ENCODE assay signal across 19 cellular contexts in the genomic region with DNA sequence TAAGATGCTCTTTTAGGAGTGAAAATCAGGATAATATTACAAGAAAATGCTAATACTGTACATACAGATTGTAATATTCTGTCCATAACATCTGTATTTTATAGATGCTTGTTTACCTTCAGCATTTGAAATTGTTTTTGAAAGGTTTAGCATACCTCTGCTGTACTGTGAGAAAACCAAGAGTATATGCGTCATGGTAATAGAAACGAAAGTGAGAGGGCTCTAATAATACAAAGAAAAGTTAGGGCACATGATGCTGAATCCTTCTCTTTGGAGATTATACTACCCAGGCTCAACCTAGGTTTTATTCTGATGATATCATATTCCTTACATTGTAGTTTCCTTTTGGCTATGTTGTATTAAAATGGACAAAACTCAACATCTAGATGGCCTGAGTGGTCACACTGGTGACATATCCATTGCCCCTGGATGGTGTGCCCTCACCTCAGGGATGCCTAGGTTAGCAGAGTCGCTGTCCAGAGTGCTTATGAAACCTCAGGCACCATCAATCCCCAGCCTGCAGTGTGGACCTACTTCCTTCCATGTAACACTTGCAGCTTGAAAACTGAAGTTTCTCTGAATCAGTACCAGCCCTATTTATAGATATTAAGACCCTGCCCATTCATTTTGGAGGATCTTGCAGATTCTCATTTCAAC.
A peak's percentile ranks its signal among the peaks of the same experiment; 100 is the strongest.
DNase-seq lines count a peak whose midpoint lies in the region; ATAC-seq, FAIRE-seq and TF ChIP-seq lines count a peak whose summit lies in the region.
"Had no signal": no experiment of that assay in that cellular context is flagged by ENCODE, and none has a peak within 500 bp of the region (broad histone marks: within the 10 kb centered on the region; RNA-seq: fewer than 3 reads in every experiment).

No MANE protein-coding gene starts in this region.

- no peaks in the 10 kb centered on the region for H3K36me3 ChIP-seq in HCT116 (ENCODE audit: control insufficient read depth in 1 of 2, insufficient read depth in 2 of 2, low read length in 2 of 2)
- H3K36me3 ChIP-seq in pancreas = no peaks in the 10 kb centered on the region
- no peaks in the 10 kb centered on the region for H3K36me3 ChIP-seq in trophoblast cell (ENCODE audit: control insufficient read depth in 1 of 2, insufficient read depth in 2 of 2, low read length in 2 of 2)
- H3K36me3 ChIP-seq: BLaER1, colonic mucosa, transverse colon had no signal

- no peak for TF ChIP-seq RAD21 in HCT116 (IDR thresholded peaks at IDR 0.05; ENCODE audit: low read depth)

- H3K4me3 ChIP-seq in HCT116 (replicated peaks in 1 of 2; ENCODE audit: low read depth in 1 of 2, low read length in 2 of 2) (no peak overlapping the region), NB4 (ENCODE audit: low read depth, low read length) (no peak overlapping the region), pancreas (no peak overlapping the region), trophoblast cell (ENCODE audit: low read depth, low read length) (no peak overlapping the region)
- H3K4me3 ChIP-seq: BLaER1, body of pancreas, colonic mucosa, transverse colon had no signal

- RAD21 ChIA-PET in HCT116 (lab: Charles Lee; ENCODE audit: low non-redundant PET in 1 of 2, low total read pairs in 2 of 2, uncharacterized antibody in 2 of 2, unreplicated experiment in 2 of 2) = no interaction called here

- no peak overlapping the region for H3K4ac ChIP-seq in trophoblast cell (ENCODE audit: low read depth, low read length)

- H2BK120ac ChIP-seq in trophoblast cell (ENCODE audit: insufficient read depth, low read length, poor library complexity) = no peak overlapping the region

- POLR2A ChIA-PET in HCT116 (lab: Charles Lee) = no interaction called here

- no peak overlapping the region for H3K9ac ChIP-seq in HCT116 (ENCODE audit: low read length)
- no peak overlapping the region for H3K9ac ChIP-seq in trophoblast cell (ENCODE audit: low read length)
- H3K9ac ChIP-seq: BLaER1 had no signal

- H3K79me2 ChIP-seq in HCT116 (ENCODE audit: insufficient read depth, low read length) (no peaks in the 10 kb centered on the region), trophoblast cell (ENCODE audit: control insufficient read depth, insufficient read depth, low read length, poor library complexity) (no peaks in the 10 kb centered on the region)

- CTCF ChIA-PET in HCT116 (lab: Charles Lee) = no interaction called here

- H4K20me1 ChIP-seq in HCT116 (ENCODE audit: insufficient read depth) = no peaks in the 10 kb centered on the region
- H4K20me1 ChIP-seq: BLaER1 had no signal

- DNase-seq in HCT116 (ENCODE audit: low read depth, low spot score) (no peak), NB4 (ENCODE audit: low read depth) (peak; percentile 7), dermis blood vessel endothelial cell (peak; percentile 30), myocyte (ENCODE audit: low read depth) (peak; percentile 40), pancreas (no peak), trophoblast cell (no peak)
- DNase-seq in activated naive CD4-positive, alpha-beta T cell treated with Interleukin-2 at 50 U/mL for 16 hours = no peak
- DNase-seq: activated CD4-positive, alpha-beta T cell treated with anti-CD3 and anti-CD28 coated beads, Interleukin-2, amount 10 ng/mL, durations not matched to agents 7 days and 5 days; body of pancreas; colonic mucosa; NCI-H1436; NK-92 treated with Interleukin-12 subunit alpha and Interleukin-12 subunit beta, amount 100 ng/mL, for 24 hours; SHP77 treated with DMSO at 0.1 percent for 48 hours; stimulated activated naive CD4-positive, alpha-beta T cell; T-helper 9 cell; transverse colon had no signal

- no peaks in the 10 kb centered on the region for H3K4me1 ChIP-seq in HCT116 (ENCODE audit: control insufficient read depth in 1 of 2, insufficient read depth in 2 of 2, low read length in 2 of 2)
- H3K4me1 ChIP-seq in pancreas = no peaks in the 10 kb centered on the region
- no peaks in the 10 kb centered on the region for H3K4me1 ChIP-seq in trophoblast cell (ENCODE audit: control insufficient read depth in 1 of 2, insufficient read depth in 2 of 2, low read length in 2 of 2)
- H3K4me1 ChIP-seq: body of pancreas, colonic mucosa, transverse colon had no signal

- H3K23ac ChIP-seq in trophoblast cell (ENCODE audit: low read length) = no peak overlapping the region

- no peak overlapping the region for H4K91ac ChIP-seq in trophoblast cell (ENCODE audit: low read depth, low read length)

- no peak overlapping the region for H3K4me2 ChIP-seq in HCT116 (ENCODE audit: low read length)
- H3K4me2 ChIP-seq in trophoblast cell (ENCODE audit: low read length) = no peak overlapping the region
- H3K4me2 ChIP-seq: BLaER1 had no signal

- no peak overlapping the region for H4K8ac ChIP-seq in trophoblast cell (ENCODE audit: low read depth, low read length)

- H2BK12ac ChIP-seq in trophoblast cell (ENCODE audit: low read length) = no peak overlapping the region

- no peaks in the 10 kb centered on the region for H3K9me2 ChIP-seq in HCT116 (ENCODE audit: insufficient read depth)

- BruUV-seq in HCT116 (replicated peaks; lab: Mats Ljungman, UMichigan) = no TSS peak

- H3K79me1 ChIP-seq in trophoblast cell (ENCODE audit: low read length) = no peaks in the 10 kb centered on the region

- TF ChIP-seq CTCF in HCT116 (IDR thresholded peaks at IDR 0.05 in 2 of 3, conservative IDR thresholded peaks at IDR 0.05 in 1 of 3; ENCODE audit: borderline replicate concordance in 1 of 3, insufficient read depth in 1 of 3, low read depth in 2 of 3, low read length in 2 of 3) (no peak), NB4 (IDR thresholded peaks at IDR 0.05; ENCODE audit: low read depth, low read length) (no peak), pancreas (IDR thresholded peaks at IDR 0.05) (no peak)

- no peak overlapping the region for H3K14ac ChIP-seq in trophoblast cell (ENCODE audit: low read length)

- intact Hi-C loops in HCT116 (cut with micrococcal nuclease) = no loop called here
- intact Hi-C loops in pancreas (cut with DNase I) = no loop called here

- H4K12ac ChIP-seq in trophoblast cell (ENCODE audit: low read depth, low read length) = no peak overlapping the region

- H2BK5ac ChIP-seq in trophoblast cell (ENCODE audit: low read depth, low read length, poor library complexity) = no peak overlapping the region

- no peak overlapping the region for H2AK5ac ChIP-seq in trophoblast cell (ENCODE audit: low read length)

- no peak overlapping the region for H3K27ac ChIP-seq in HCT116 (ENCODE audit: low read depth, low read length)
- H3K27ac ChIP-seq in pancreas = no peak overlapping the region
- H3K27ac ChIP-seq in trophoblast cell (ENCODE audit: low read depth, low read length) = no peak overlapping the region
- H3K27ac ChIP-seq: BLaER1, body of pancreas, colonic mucosa, transverse colon had no signal

- no peak for ATAC-seq in HCT116
- no peak for ATAC-seq in pancreas
- ATAC-seq: activated naive CD4-positive, alpha-beta T cell treated with anti-CD3 and anti-CD28 coated beads, Interleukin-2, amount 50 U/mL, for 72 hours; body of pancreas had no signal

- no peak for FAIRE-seq in pancreas (lab: Jason Lieb, UNC)
- FAIRE-seq: GM12892 had no signal

- no peaks in the 10 kb centered on the region for H3K27me3 ChIP-seq in HCT116 (ENCODE audit: insufficient read depth, low read length)
- no peaks in the 10 kb centered on the region for H3K27me3 ChIP-seq in pancreas
- no peaks in the 10 kb centered on the region for H3K27me3 ChIP-seq in trophoblast cell (ENCODE audit: insufficient read depth, low read length)
- H3K27me3 ChIP-seq: BLaER1, body of pancreas, colonic mucosa, transverse colon had no signal

- H3K18ac ChIP-seq in trophoblast cell (ENCODE audit: low read length) = no peak overlapping the region

- H3K9me3 ChIP-seq in HCT116 (ENCODE audit: control insufficient read depth in 1 of 2, insufficient read depth in 1 of 2, low read depth in 1 of 2, low read length in 2 of 2) (no peaks in the 10 kb centered on the region), pancreas (no peaks in the 10 kb centered on the region), trophoblast cell (ENCODE audit: insufficient read depth, low read depth, low read length) (no peaks in the 10 kb centered on the region)
- H3K9me3 ChIP-seq: BLaER1, body of pancreas, colonic mucosa, transverse colon had no signal

- H2AFZ ChIP-seq in HCT116 (ENCODE audit: low read depth, low read length, poor library complexity, severe bottlenecking) = no peak overlapping the region
- no peak overlapping the region for H2AFZ ChIP-seq in trophoblast cell (ENCODE audit: insufficient read depth, low read length, poor library complexity)

- no peak for TF ChIP-seq POLR2A in HCT116 (IDR thresholded peaks at IDR 0.05; ENCODE audit: borderline replicate concordance, extremely low read depth, insufficient read depth, insufficient read length)
- TF ChIP-seq POLR2A in NB4 (IDR thresholded peaks at IDR 0.05; ENCODE audit: extremely low read depth, insufficient read length) = no peak

- WGBS in pancreas, 2 donors = 38 to 47% methylated on average over 3 of the region's 3 CpGs
- no CpG with 5 or more reads among the region's 3 CpGs for WGBS in trophoblast cell (ENCODE audit: extremely low coverage, insufficient coverage, insufficient read length)

TF ChIP-seq in HCT116, 20 proteins besides CTCF, POLR2A, EP300 and RAD21:
- no peak for TF ChIP-seq ZFX (IDR thresholded peaks at IDR 0.05)
- no peak for TF ChIP-seq POLR2AphosphoS5 (IDR thresholded peaks at IDR 0.05; ENCODE audit: low read depth, low read length)
- TF ChIP-seq, protein P1, sequence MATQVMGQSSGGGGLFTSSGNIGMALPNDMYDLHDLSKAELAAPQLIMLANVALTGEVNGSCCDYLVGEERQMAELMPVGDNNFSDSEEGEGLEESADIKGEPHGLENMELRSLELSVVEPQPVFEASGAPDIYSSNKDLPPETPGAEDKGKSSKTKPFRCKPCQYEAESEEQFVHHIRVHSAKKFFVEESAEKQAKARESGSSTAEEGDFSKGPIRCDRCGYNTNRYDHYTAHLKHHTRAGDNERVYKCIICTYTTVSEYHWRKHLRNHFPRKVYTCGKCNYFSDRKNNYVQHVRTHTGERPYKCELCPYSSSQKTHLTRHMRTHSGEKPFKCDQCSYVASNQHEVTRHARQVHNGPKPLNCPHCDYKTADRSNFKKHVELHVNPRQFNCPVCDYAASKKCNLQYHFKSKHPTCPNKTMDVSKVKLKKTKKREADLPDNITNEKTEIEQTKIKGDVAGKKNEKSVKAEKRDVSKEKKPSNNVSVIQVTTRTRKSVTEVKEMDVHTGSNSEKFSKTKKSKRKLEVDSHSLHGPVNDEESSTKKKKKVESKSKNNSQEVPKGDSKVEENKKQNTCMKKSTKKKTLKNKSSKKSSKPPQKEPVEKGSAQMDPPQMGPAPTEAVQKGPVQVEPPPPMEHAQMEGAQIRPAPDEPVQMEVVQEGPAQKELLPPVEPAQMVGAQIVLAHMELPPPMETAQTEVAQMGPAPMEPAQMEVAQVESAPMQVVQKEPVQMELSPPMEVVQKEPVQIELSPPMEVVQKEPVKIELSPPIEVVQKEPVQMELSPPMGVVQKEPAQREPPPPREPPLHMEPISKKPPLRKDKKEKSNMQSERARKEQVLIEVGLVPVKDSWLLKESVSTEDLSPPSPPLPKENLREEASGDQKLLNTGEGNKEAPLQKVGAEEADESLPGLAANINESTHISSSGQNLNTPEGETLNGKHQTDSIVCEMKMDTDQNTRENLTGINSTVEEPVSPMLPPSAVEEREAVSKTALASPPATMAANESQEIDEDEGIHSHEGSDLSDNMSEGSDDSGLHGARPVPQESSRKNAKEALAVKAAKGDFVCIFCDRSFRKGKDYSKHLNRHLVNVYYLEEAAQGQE (IDR thresholded peaks at IDR 0.05; ENCODE audit: low read depth) = peak; percentile 42

Comparison
In these comparisons a context has a peak if more than half of its experiments do, and no peak if none do; other contexts are left out.
1. DNase-seq: peak in NB4 (single experiment), dermis blood vessel endothelial cell (single experiment) and myocyte (single experiment); none in HCT116 (single experiment), pancreas (0 of 6), activated naive CD4-positive, alpha-beta T cell treated with Interleukin-2 at 50 U/mL for 16 hours (single experiment) and trophoblast cell (0 of 2).